ENCODE assay signal across 7 cellular contexts in genomic region chr11:65574147-65574962, GRCh38.
DNase-seq lines count a peak whose midpoint lies in the region; ATAC-seq and TF ChIP-seq lines count a peak whose summit lies in the region.

No MANE protein-coding gene starts in this region.

- peak; percentile 36 for ATAC-seq in HG02763 (IDR thresholded peaks at IDR 0.05; ENCODE audit: unreplicated experiment)

- DNase-seq in NCI-H2196 (lab: John Stamatoyannopoulos, UW; ENCODE audit: unreplicated experiment) (peak; percentile 91), cerebellar cortex (ENCODE audit: low spot score) (peak; percentile 77), kidney tubule cell (ENCODE audit: low spot score) (peak; percentile 98)
- DNase-seq in activated CD4-positive, CD25-positive, alpha-beta regulatory T cell treated with anti-CD3 and anti-CD28 coated beads, Interleukin-2, amount 50 U/mL, for 72 hours = peak; percentile 87
- peak; percentile 89 to 92 for DNase-seq in stimulated activated CD4-positive, alpha-beta T cell treated with anti-CD3 and anti-CD28 coated beads, Interleukin-15, amount 100 ng/mL, for 48 hours (ENCODE audit: low read depth in 2 of 2)

- peak; percentile 86 for TF ChIP-seq CTCF in GM12875 (IDR thresholded peaks at IDR 0.05; ENCODE audit: borderline replicate concordance, insufficient read depth, low read depth, low read length)

- peak overlapping the region; percentile 81 for H3K4me3 ChIP-seq in GM12875 (ENCODE audit: low read depth, low read length)

Comparison
In these comparisons a context has a peak if more than half of its experiments do, and no peak if none do; other contexts are left out.
1. Peak in every context shown above with its lines: DNase-seq, ATAC-seq and H3K4me3 ChIP-seq.